ENCODE assay signal across 23 cellular contexts in genomic region chr12:130473266-130473665, GRCh38.
DNase-seq lines count a peak whose midpoint lies in the region; TF ChIP-seq lines count a peak whose summit lies in the region.
"Had no signal": no experiment of that assay in that cellular context is flagged by ENCODE, and none has a peak within 500 bp of the region (broad histone marks: within the 10 kb centered on the region; RNA-seq: fewer than 3 reads in every experiment).

No MANE protein-coding gene starts in this region.

- TF ChIP-seq CTCF in chondrocyte (IDR thresholded peaks at IDR 0.05) (no peak), neural progenitor cell (IDR thresholded peaks at IDR 0.05) (no peak), parathyroid adenoma (IDR thresholded peaks at IDR 0.05) (no peak)

- H3K27me3 Mint-ChIP-seq in chondrocyte (ENCODE audit: low read depth), result peaks cover 15% of the 10 kb centered on the region
- H3K27me3 Mint-ChIP-seq in neural progenitor cell (ENCODE audit: insufficient read depth, low read depth), result peaks cover 12% of the 10 kb centered on the region
- H3K27me3 Mint-ChIP-seq: B cell; CD4-positive, alpha-beta T cell had no signal

- H3K4me1 ChIP-seq in neural progenitor cell (peaks cover 7% of the 10 kb centered on the region), parathyroid adenoma (peaks cover 72% of the 10 kb centered on the region)
- H3K4me1 ChIP-seq: Caco-2 had no signal

- H4K20me1 ChIP-seq in neural progenitor cell (ENCODE audit: low read depth), result no peaks in the 10 kb centered on the region
- H4K20me1 ChIP-seq: BLaER1 treated with 17β-estradiol and CSF1 and Interleukin-3, amounts not matched to agents 10 nM and 100 nM had no signal

- H3K4me3 Mint-ChIP-seq in chondrocyte (ENCODE audit: unreplicated experiment), result no peak overlapping the region
- H3K4me3 Mint-ChIP-seq in neural progenitor cell, result no peak overlapping the region
- H3K4me3 Mint-ChIP-seq: B cell; CD4-positive, alpha-beta T cell; CD8-positive, alpha-beta T cell had no signal

- H3K27ac ChIP-seq in neural progenitor cell (no peak overlapping the region), parathyroid adenoma (peak overlapping the region; percentile 1)
- H3K27ac ChIP-seq: BLaER1 treated with 17β-estradiol and CSF1 and Interleukin-3, amounts not matched to agents 10 nM and 100 nM; C4-2B had no signal

- H3K27ac Mint-ChIP-seq in chondrocyte (ENCODE audit: unreplicated experiment) (no peak overlapping the region), neural progenitor cell (peak overlapping the region; percentile 53)
- H3K27ac Mint-ChIP-seq: B cell; CD4-positive, alpha-beta T cell; CD8-positive, alpha-beta T cell had no signal

- H3K9me3 ChIP-seq in neural progenitor cell (ENCODE audit: low read depth) (no peaks in the 10 kb centered on the region), parathyroid adenoma (ENCODE audit: control insufficient read depth, low read length) (no peaks in the 10 kb centered on the region)
- H3K9me3 ChIP-seq: Caco-2 had no signal

- H3K4me3 ChIP-seq in H7 (ENCODE audit: insufficient read depth, low read depth, low read length) (no peak overlapping the region), neural progenitor cell (no peak overlapping the region), parathyroid adenoma (ENCODE audit: low read depth, low read length) (no peak overlapping the region)
- H3K4me3 ChIP-seq: BLaER1 treated with 17β-estradiol and CSF1 and Interleukin-3, amounts not matched to agents 10 nM and 100 nM; GM12878 had no signal

- H3F3A ChIP-seq in neural progenitor cell (ENCODE audit: low read depth), result no peaks in the 10 kb centered on the region

- peak; percentile 36 for DNase-seq in H7
- peak; percentile 49 for DNase-seq in chondrocyte (ENCODE audit: low spot score)
- no peak for DNase-seq in neural progenitor cell (ENCODE audit: low spot score)
- DNase-seq in AG08396 (ENCODE audit: low spot score), result no peak
- no peak for DNase-seq in effector CD8-positive, alpha-beta T cell (lab: John Stamatoyannopoulos, UW)
- no peak for DNase-seq in KG1 (lab: John Stamatoyannopoulos, UW)
- DNase-seq in DMS53 treated with DMSO at 0.1 percent for 48 hours (lab: John Stamatoyannopoulos, UW; ENCODE audit: unreplicated experiment), result no peak
- DNase-seq: 8988T; ACHN; AML-193; Caco-2; Calu3; CD4-positive, alpha-beta T cell; CD8-positive, alpha-beta T cell; DMS79; DND-41; EL; GDM1 had no signal

- H3K79me2 ChIP-seq in neural progenitor cell (ENCODE audit: low read depth) (no peaks in the 10 kb centered on the region), parathyroid adenoma (peaks cover 65% of the 10 kb centered on the region)

- no peak overlapping the region for H3K4me2 ChIP-seq in neural progenitor cell
- no peak overlapping the region for H3K4me2 ChIP-seq in parathyroid adenoma (ENCODE audit: low read length)
- H3K4me2 ChIP-seq: BLaER1 treated with 17β-estradiol and CSF1 and Interleukin-3, amounts not matched to agents 10 nM and 100 nM had no signal

- H3K27me3 ChIP-seq in H7 (ENCODE audit: control insufficient read depth, insufficient read depth, low read length) (no peaks in the 10 kb centered on the region), neural progenitor cell (no peaks in the 10 kb centered on the region), parathyroid adenoma (ENCODE audit: control insufficient read depth, insufficient read depth, low read length) (no peaks in the 10 kb centered on the region)

- H3K4me1 Mint-ChIP-seq in chondrocyte (ENCODE audit: low read depth) (no peaks in the 10 kb centered on the region), neural progenitor cell (peaks cover 36% of the 10 kb centered on the region)
- H3K4me1 Mint-ChIP-seq: B cell had no signal

- H3K9ac ChIP-seq in neural progenitor cell (no peak overlapping the region), parathyroid adenoma (no peak overlapping the region)
- H3K9ac ChIP-seq: BLaER1 treated with 17β-estradiol and CSF1 and Interleukin-3, amounts not matched to agents 10 nM and 100 nM had no signal

- H3K9me3 Mint-ChIP-seq in chondrocyte (ENCODE audit: low read depth) (no peaks in the 10 kb centered on the region), neural progenitor cell (no peaks in the 10 kb centered on the region)
- H3K9me3 Mint-ChIP-seq: CD4-positive, alpha-beta T cell; CD8-positive, alpha-beta T cell had no signal

- H3K36me3 Mint-ChIP-seq in chondrocyte (ENCODE audit: low read depth), result no peaks in the 10 kb centered on the region
- H3K36me3 Mint-ChIP-seq in neural progenitor cell, result peaks cover 2% of the 10 kb centered on the region
- H3K36me3 Mint-ChIP-seq: CD8-positive, alpha-beta T cell had no signal

- H3K36me3 ChIP-seq in H7 (replicated peaks; ENCODE audit: control insufficient read depth, insufficient read depth, low read length), result no peaks in the 10 kb centered on the region
- no peaks in the 10 kb centered on the region for H3K36me3 ChIP-seq in neural progenitor cell
- no peaks in the 10 kb centered on the region for H3K36me3 ChIP-seq in parathyroid adenoma (ENCODE audit: control insufficient read depth, insufficient read depth, low read length)
- H3K36me3 ChIP-seq: BLaER1 treated with 17β-estradiol and CSF1 and Interleukin-3, amounts not matched to agents 10 nM and 100 nM had no signal

- H2AFZ ChIP-seq in neural progenitor cell (replicated peaks) (no peak overlapping the region), parathyroid adenoma (no peak overlapping the region)

Comparison
In these comparisons a context has a peak if more than half of its experiments do, and no peak if none do; other contexts are left out.
1. DNase-seq: peak in H7 (single experiment) and chondrocyte (single experiment); none in neural progenitor cell (single experiment), AG08396 (single experiment), effector CD8-positive, alpha-beta T cell (single experiment), KG1 (single experiment) and DMS53 treated with DMSO at 0.1 percent for 48 hours (single experiment).